In genomic region chr16:11259288-11259621, GRCh38 we compare ENCODE assay signal across 18 cellular contexts. TPM values are rescaled to one million over a fixed set of nuclear protein-coding genes. Genes with fewer than 3 reads are reported as not detected.
DNase-seq lines count a peak whose midpoint lies in the region; ATAC-seq and TF ChIP-seq lines count a peak whose summit lies in the region.
"Had no signal": no experiment of that assay in that cellular context is flagged by ENCODE, and none has a peak within 500 bp of the region (broad histone marks: within the 10 kb centered on the region; RNA-seq: fewer than 3 reads in every experiment).

No MANE protein-coding gene starts in this region.

- no peak for TF ChIP-seq EP300 in suprapubic skin (IDR thresholded peaks at IDR 0.05)

- TF ChIP-seq POLR2A in right lobe of liver (IDR thresholded peaks at IDR 0.05) (no peak), suprapubic skin (IDR thresholded peaks at IDR 0.05) (no peak)

- no peaks in the 10 kb centered on the region for H3K9me3 ChIP-seq in T-helper 17 cell (ENCODE audit: control insufficient read depth, low read length, poor library complexity, severe bottlenecking)
- H3K9me3 ChIP-seq in right lobe of liver, result no peaks in the 10 kb centered on the region
- H3K9me3 ChIP-seq in suprapubic skin, result no peaks in the 10 kb centered on the region
- H3K9me3 ChIP-seq: left lung had no signal

- H3K4me1 ChIP-seq in right lobe of liver (peaks cover 0 to 31% (median 9%) of the 10 kb centered on the region in 4 donors), suprapubic skin (peaks cover 38% of the 10 kb centered on the region)

- H3K36me3 Mint-ChIP-seq in activated naive CD4-positive, alpha-beta T cell treated with anti-CD3 and anti-CD28 coated beads for 36 hours (ENCODE audit: low read depth), result peaks cover 10% of the 10 kb centered on the region
- H3K36me3 Mint-ChIP-seq in T-helper 17 cell (ENCODE audit: low read depth), result no peaks in the 10 kb centered on the region

- intact Hi-C loops in activated naive CD4-positive, alpha-beta T cell treated with anti-CD3 and anti-CD28 coated beads for 36 hours (cut with micrococcal nuclease), result loop anchor here (2.0 to 10.0 kb wide), 5 partner anchors 28 to 536 kb away; partner anchors contain the start of genes NUBP1 and ZC3H7A
- intact Hi-C loops in right lobe of liver (cut with DNase I), result loop anchor here (5.0 to 10.0 kb wide), 2 partner anchors 54 to 287 kb away; no protein-coding TSS in a partner anchor

- peaks cover 43% of the 10 kb centered on the region for H3K4me1 Mint-ChIP-seq in activated naive CD4-positive, alpha-beta T cell treated with anti-CD3 and anti-CD28 coated beads for 36 hours (ENCODE audit: low read depth)
- peaks cover 43% of the 10 kb centered on the region for H3K4me1 Mint-ChIP-seq in T-helper 17 cell

- H3K4me3 ChIP-seq in right lobe of liver, result peak overlapping the region; percentile 14 to 52 (median 51)
- H3K4me3 ChIP-seq in suprapubic skin, result peak overlapping the region; percentile 10
- H3K4me3 ChIP-seq: left lung had no signal

- no peaks in the 10 kb centered on the region for H3K9me3 Mint-ChIP-seq in activated naive CD4-positive, alpha-beta T cell treated with anti-CD3 and anti-CD28 coated beads for 36 hours

- H3K27me3 ChIP-seq in right lobe of liver, result no peaks in the 10 kb centered on the region
- H3K27me3 ChIP-seq in suprapubic skin, result no peaks in the 10 kb centered on the region

- WGBS in right lobe of liver (ENCODE audit: insufficient coverage, low coverage, low lambda C conversion rate, missing lambda C conversion rate), result 0% methylated on average over 1 of the region's 8 CpGs
- WGBS in suprapubic skin, result 43% methylated on average over 8 of the region's 8 CpGs

- peak overlapping the region; percentile 25 for H3K27ac Mint-ChIP-seq in activated naive CD4-positive, alpha-beta T cell treated with anti-CD3 and anti-CD28 coated beads for 36 hours
- peak overlapping the region; percentile 62 for H3K27ac Mint-ChIP-seq in T-helper 17 cell
- H3K27ac Mint-ChIP-seq: progenitor cell of endocrine pancreas had no signal

- H3K27ac ChIP-seq in right lobe of liver, result peak overlapping the region; percentile 63 to 89 (median 66)
- no peak overlapping the region for H3K27ac ChIP-seq in suprapubic skin

- H3K36me3 ChIP-seq in right lobe of liver, result no peaks in the 10 kb centered on the region
- H3K36me3 ChIP-seq in suprapubic skin, result no peaks in the 10 kb centered on the region

- CTCF ChIA-PET in activated naive CD4-positive, alpha-beta T cell treated with anti-CD3 and anti-CD28 coated beads for 36 hours (lab: Charles Lee), result interaction anchor here (1.1 to 7.2 kb wide), 8 partner anchors 34 to 294 kb away, joined by 3 to 67 read pairs (median 7); no protein-coding TSS in a partner anchor

- no peaks in the 10 kb centered on the region for H3K27me3 Mint-ChIP-seq in activated naive CD4-positive, alpha-beta T cell treated with anti-CD3 and anti-CD28 coated beads for 36 hours (ENCODE audit: low read depth)
- no peaks in the 10 kb centered on the region for H3K27me3 Mint-ChIP-seq in T-helper 17 cell

- no peak overlapping the region for H3K4me3 Mint-ChIP-seq in activated naive CD4-positive, alpha-beta T cell treated with anti-CD3 and anti-CD28 coated beads for 36 hours
- H3K4me3 Mint-ChIP-seq in T-helper 17 cell, result no peak overlapping the region

- no peak for ATAC-seq in T-helper 17 cell
- peak in 3 of 4 donors; percentile 0 for ATAC-seq in right lobe of liver
- ATAC-seq in GM21576 (IDR thresholded peaks at IDR 0.05; ENCODE audit: unreplicated experiment), result no peak
- no peak for ATAC-seq in GM19395 (IDR thresholded peaks at IDR 0.05; ENCODE audit: unreplicated experiment)
- ATAC-seq: left lung had no signal

- no peak for TF ChIP-seq CTCF in right lobe of liver (IDR thresholded peaks at IDR 0.05)
- no peak for TF ChIP-seq CTCF in suprapubic skin (IDR thresholded peaks at IDR 0.05)

- no peak for DNase-seq in activated naive CD4-positive, alpha-beta T cell treated with anti-CD3 and anti-CD28 coated beads for 36 hours
- DNase-seq in activated naive CD4-positive, alpha-beta T cell treated with Interleukin-2 at 50 U/mL for 16 hours, result no peak
- no peak for DNase-seq in T-helper 17 cell
- no peak for DNase-seq in right lobe of liver
- DNase-seq in suprapubic skin (ENCODE audit: low spot score in 2 of 2), result no peak
- no peak for DNase-seq in A172 (ENCODE audit: low spot score)
- DNase-seq: activated CD4-positive, CD25-positive, alpha-beta regulatory T cell; AML-193; GF-D8; left lung; NCI-H1048; NCI-H524; SIG-M5 had no signal

RNA-seq across cellular contexts. Expression of gene SOCS1, which starts 3.3 kb away (rescaled TPM):
- total RNA-seq in activated naive CD4-positive, alpha-beta T cell treated with anti-CD3 and anti-CD28 coated beads for 36 hours, result 10 to 100 TPM; 45.1 to 45.6 TPM
- total RNA-seq in T-helper 17 cell (10 to 100 TPM; 42.1 to 49.5 TPM), right lobe of liver (10 to 100 TPM in 3 of 6 experiments, 1 to 10 TPM in 2, under 1 TPM in 1; 0.88 to 26.6 (median 10.9) TPM), suprapubic skin (10 to 100 TPM in 1 of 4 donors, 1 to 10 TPM in 3; 3.9 to 15.4 (median 7.5) TPM)
- 0.17 TPM in 1 of 2 replicates, not detected in the other for total RNA-seq in A172 (2014; rRNA removed; shearing (Covaris generic))

RNA-seq across cellular contexts. Expression of gene TNP2, which starts 9.9 kb away (rescaled TPM):
- total RNA-seq in activated naive CD4-positive, alpha-beta T cell treated with anti-CD3 and anti-CD28 coated beads for 36 hours, result not detected
- total RNA-seq in T-helper 17 cell, result not detected
- not detected for total RNA-seq in right lobe of liver
- not detected for total RNA-seq in suprapubic skin
- total RNA-seq in A172 (2014; rRNA removed; shearing (Covaris generic)), result not detected in 2 replicates
- total RNA-seq: glomerular endothelial cell, left lung, progenitor cell of endocrine pancreas, ureter had no signal

RNA-seq across cellular contexts. Expression of gene PRM3, which starts 14.2 kb away (rescaled TPM):
- total RNA-seq in activated naive CD4-positive, alpha-beta T cell treated with anti-CD3 and anti-CD28 coated beads for 36 hours, result not detected
- total RNA-seq in T-helper 17 cell, result not detected
- not detected for total RNA-seq in right lobe of liver
- total RNA-seq in suprapubic skin, result not detected
- not detected in 2 replicates for total RNA-seq in A172 (2014; rRNA removed; shearing (Covaris generic))
- total RNA-seq: glomerular endothelial cell, left lung, progenitor cell of endocrine pancreas, ureter had no signal

RNA-seq across cellular contexts. Expression of gene PRM2, which starts 17.0 kb away (rescaled TPM):
- total RNA-seq in activated naive CD4-positive, alpha-beta T cell treated with anti-CD3 and anti-CD28 coated beads for 36 hours, result not detected
- not detected for total RNA-seq in T-helper 17 cell
- not detected for total RNA-seq in right lobe of liver
- total RNA-seq in suprapubic skin, result not detected
- total RNA-seq in A172 (2014; rRNA removed; shearing (Covaris generic)), result not detected in 2 replicates
- total RNA-seq: glomerular endothelial cell, left lung, progenitor cell of endocrine pancreas, ureter had no signal

RNA-seq across cellular contexts. Expression of gene PRM1, which starts 21.9 kb away (rescaled TPM):
- not detected for total RNA-seq in activated naive CD4-positive, alpha-beta T cell treated with anti-CD3 and anti-CD28 coated beads for 36 hours
- total RNA-seq in T-helper 17 cell (not detected), right lobe of liver (not detected), suprapubic skin (not detected)
- total RNA-seq in A172 (2014; rRNA removed; shearing (Covaris generic)), result not detected in 2 replicates
- total RNA-seq: glomerular endothelial cell, left lung, progenitor cell of endocrine pancreas, ureter had no signal

Comparison
In these comparisons a context has a peak if more than half of its experiments do, and no peak if none do; other contexts are left out.
1. ATAC-seq: peak in right lobe of liver (3 of 4); none in T-helper 17 cell (single experiment), GM21576 (single experiment) and GM19395 (single experiment).